In genomic region chr16:30052671-30053372, GRCh38 we compare ENCODE assay signal across 8 cellular contexts. TPM values are rescaled to one million over a fixed set of nuclear protein-coding genes. Genes with fewer than 3 reads are reported as not detected.
DNase-seq lines count a peak whose midpoint lies in the region; ATAC-seq, FAIRE-seq and TF ChIP-seq lines count a peak whose summit lies in the region.

No MANE protein-coding gene starts in this region.

- no peaks in the 10 kb centered on the region for H3K27me3 Mint-ChIP-seq in activated CD4-positive, alpha-beta memory T cell treated with anti-CD3 and anti-CD28 coated beads for 36 hours

- peak overlapping the region; percentile 49 for H3K27ac Mint-ChIP-seq in activated CD4-positive, alpha-beta memory T cell treated with anti-CD3 and anti-CD28 coated beads for 36 hours

- H3K4me3 Mint-ChIP-seq in activated CD4-positive, alpha-beta memory T cell treated with anti-CD3 and anti-CD28 coated beads for 36 hours, result peak overlapping the region; percentile 86

- H3K9me3 ChIP-seq in A549 (no peaks in the 10 kb centered on the region), lower lobe of right lung (no peaks in the 10 kb centered on the region)

- CTCF ChIA-PET in A549 (lab: Yijun Ruan, JAX), result interaction anchor here (0.8 to 4.6 kb wide), 6 partner anchors 9 to 262 kb away, joined by 3 to 44 read pairs (median 6); partner anchors contain the start of genes ALDOA, KIF22 and TBX6
- CTCF ChIA-PET in activated CD4-positive, alpha-beta memory T cell treated with anti-CD3 and anti-CD28 coated beads for 36 hours (lab: Charles Lee), result interaction anchor here (0.9 to 2.1 kb wide), 7 partner anchors 10 to 233 kb away, joined by 3 to 13 read pairs (median 5); partner anchors contain the start of genes ALDOA, MVP, TBX6 and TLCD3B

- no peaks in the 10 kb centered on the region for H3K9me3 Mint-ChIP-seq in activated CD4-positive, alpha-beta memory T cell treated with anti-CD3 and anti-CD28 coated beads for 36 hours

- DNase-seq in A549 (ENCODE audit: low read depth in 1 of 2, low spot score in 1 of 2), result peak; percentile 94
- peak; percentile 93 to 95 for DNase-seq in HL-60 (ENCODE audit: low read depth in 1 of 2, low spot score in 1 of 2)
- peak; percentile 90 for DNase-seq in NCI-H774 (lab: John Stamatoyannopoulos, UW)
- DNase-seq in activated CD4-positive, alpha-beta memory T cell treated with anti-CD3 and anti-CD28 coated beads for 36 hours, result peak; percentile 95
- peak; percentile 97 for DNase-seq in ecto neural progenitor cell (ENCODE audit: low spot score)
- peak; percentile 97 for DNase-seq in lower lobe of right lung
- peak; percentile 83 to 90 for DNase-seq in stimulated activated CD4-positive, alpha-beta T cell treated with anti-CD3 and anti-CD28 coated beads, Interleukin-4, amount 100 ng/mL, for 4 hours

- WGBS in A549 (ENCODE audit: missing lambda C conversion rate), result 5% methylated on average over 52 of the region's 58 CpGs

- peak overlapping the region; percentile 81 for H3K4me3 ChIP-seq in A549
- H3K4me3 ChIP-seq in HL-60 (replicated peaks; ENCODE audit: insufficient read depth, low read length), result peak overlapping the region; percentile 82
- H3K4me3 ChIP-seq in lower lobe of right lung, result peak overlapping the region; percentile 95

- H3K4me1 ChIP-seq in A549 (peaks cover 22% of the 10 kb centered on the region), lower lobe of right lung (peaks cover 15% of the 10 kb centered on the region)

- intact Hi-C loops in activated CD4-positive, alpha-beta memory T cell treated with anti-CD3 and anti-CD28 coated beads for 36 hours (cut with micrococcal nuclease), result loop anchor here (1.0 to 5.0 kb wide), 2 partner anchors 12 to 39 kb away; partner anchors contain the start of genes ALDOA and TBX6
- intact Hi-C loops in lower lobe of right lung (cut with DNase I), result no loop called here

- POLR2A ChIA-PET in A549 (lab: Yijun Ruan, JAX), result interaction anchor here (1.0 to 4.6 kb wide), 2 partner anchors 13 to 39 kb away, joined by 3 to 51 read pairs; partner anchors contain the start of gene ALDOA
- POLR2A ChIA-PET in activated CD4-positive, alpha-beta memory T cell treated with anti-CD3 and anti-CD28 coated beads for 36 hours (lab: Charles Lee), result interaction anchor here (1.0 to 5.0 kb wide), 3 partner anchors 12 to 236 kb away, joined by 3 to 48 read pairs (median 3); partner anchors contain the start of gene ALDOA

- no peaks in the 10 kb centered on the region for H3K27me3 ChIP-seq in HL-60 (ENCODE audit: insufficient read depth, poor library complexity, severe bottlenecking)
- no peaks in the 10 kb centered on the region for H3K27me3 ChIP-seq in lower lobe of right lung (ENCODE audit: low read depth)

- no peak for TF ChIP-seq EP300 in A549 (IDR thresholded peaks at IDR 0.05)

- no peak for TF ChIP-seq RAD21 in A549 (conservative IDR thresholded peaks at IDR 0.05 in 1 of 2, IDR thresholded peaks at IDR 0.05 in 1 of 2)

- H3K36me3 ChIP-seq in lower lobe of right lung, result no peaks in the 10 kb centered on the region

- peak overlapping the region; percentile 96 for H3K4me2 ChIP-seq in A549

- ATAC-seq in A549, result peak; percentile 74 to 81
- peak; percentile 66 for ATAC-seq in GM18907 (IDR thresholded peaks at IDR 0.05; ENCODE audit: unreplicated experiment)
- ATAC-seq in lower lobe of right lung, result peak; percentile 95 to 96

- no peak for TF ChIP-seq POLR2A in A549 (IDR thresholded peaks at IDR 0.05; ENCODE audit: low read length)

- peak overlapping the region; percentile 69 to 88 for H3K27ac ChIP-seq in A549
- H3K27ac ChIP-seq in HL-60 (replicated peaks), result peak overlapping the region; percentile 88
- H3K27ac ChIP-seq in lower lobe of right lung, result peak overlapping the region; percentile 53

- peaks cover 28% of the 10 kb centered on the region for H3K4me1 Mint-ChIP-seq in activated CD4-positive, alpha-beta memory T cell treated with anti-CD3 and anti-CD28 coated beads for 36 hours (ENCODE audit: low read depth)

- FAIRE-seq in A549 (lab: Jason Lieb, UNC), result no peak

- TF ChIP-seq CTCF in A549 (IDR thresholded peaks at IDR 0.05) (no peak), HL-60 (IDR thresholded peaks at IDR 0.05; ENCODE audit: insufficient read depth, low read length) (no peak), lower lobe of right lung (IDR thresholded peaks at IDR 0.05) (no peak)

- no peaks in the 10 kb centered on the region for H3K36me3 Mint-ChIP-seq in activated CD4-positive, alpha-beta memory T cell treated with anti-CD3 and anti-CD28 coated beads for 36 hours

TF ChIP-seq in A549, 52 proteins besides CTCF, POLR2A, EP300 and RAD21 (continues in another document):
- TF ChIP-seq RNF2 (IDR thresholded peaks at IDR 0.05; ENCODE audit: borderline replicate concordance, low read depth) (no peak), EHMT2 (IDR thresholded peaks at IDR 0.05; ENCODE audit: low read depth) (no peak), TP53 (CRISPR knock-in tag; IDR thresholded peaks at IDR 0.05) (no peak), E2F6 (IDR thresholded peaks at IDR 0.05; ENCODE audit: borderline replicate concordance, low read depth) (peak; percentile 100), EHF (CRISPR knock-in tag; IDR thresholded peaks at IDR 0.05) (peak; percentile 80; the same call in 1 of the 2 replicates), FOSB (CRISPR knock-in tag; IDR thresholded peaks at IDR 0.05) (no peak), TFCP2L1 (CRISPR knock-in tag; IDR thresholded peaks at IDR 0.05) (no peak), ESRRA (IDR thresholded peaks at IDR 0.05; ENCODE audit: borderline replicate concordance, low read length) (no peak), BHLHE40 (IDR thresholded peaks at IDR 0.05; ENCODE audit: low read depth, low read length) (no peak), FOSL2 (IDR thresholded peaks at IDR 0.05) (no peak), FOSL2 (CRISPR knock-in tag; IDR thresholded peaks at IDR 0.05) (no peak), SMC3 (IDR thresholded peaks at IDR 0.05) (no peak), HES2 (IDR thresholded peaks at IDR 0.05) (no peak), SREBF2 (IDR thresholded peaks at IDR 0.05) (no peak), ZNF302 (CRISPR knock-in tag; IDR thresholded peaks at IDR 0.05) (no peak), CHD4 (IDR thresholded peaks at IDR 0.05; ENCODE audit: borderline replicate concordance) (no peak)

RNA-seq across cellular contexts. Expression of gene ALDOA, which starts 12.7 kb away (rescaled TPM):
- polyA plus RNA-seq in A549 (2011; rRNA removed) (741 and 761 TPM in 2 replicates), A549 (2017; fragmentation: RNase III; extraction: RNeasy Plus Mini Kit Qiagen cat#74134 plus additional on column Dnase treatment) (1,254 to 1,331 TPM (median 1,286 TPM) in 3 replicates)
- polyA plus RNA-seq in A549 (2012; cell fraction: cytosol; rRNA removed), result 1,311 and 1,575 TPM in 2 replicates
- polyA plus RNA-seq in A549 (2012; cell fraction: nucleus; rRNA removed), result 1,948 and 2,569 TPM in 2 replicates
- polyA minus RNA-seq in A549 (2011; rRNA and poly(A)+ RNA removed), result 1,184 and 1,372 TPM in 2 replicates
- total RNA-seq in activated CD4-positive, alpha-beta memory T cell treated with anti-CD3 and anti-CD28 coated beads for 36 hours, result 1,000 to 10,000 TPM; 1,724 to 1,734 TPM
- total RNA-seq in lower lobe of right lung, result 733 TPM

RNA-seq across cellular contexts. Expression of gene TLCD3B, which starts 21.8 kb away (rescaled TPM):
- polyA plus RNA-seq in A549 (2011; rRNA removed) (0.16 and 0.30 TPM in 2 replicates), A549 (2017; fragmentation: RNase III; extraction: RNeasy Plus Mini Kit Qiagen cat#74134 plus additional on column Dnase treatment) (0.35 to 0.71 TPM (median 0.68 TPM) in 3 replicates)
- 0.52 and 0.75 TPM in 2 replicates for polyA plus RNA-seq in A549 (2012; cell fraction: cytosol; rRNA removed)
- polyA plus RNA-seq in A549 (2012; cell fraction: nucleus; rRNA removed), result 1.6 and 2.7 TPM in 2 replicates
- 0.49 TPM in 1 of 2 replicates, not detected in the other for polyA minus RNA-seq in A549 (2011; rRNA and poly(A)+ RNA removed)
- total RNA-seq in activated CD4-positive, alpha-beta memory T cell treated with anti-CD3 and anti-CD28 coated beads for 36 hours, result 1 to 10 TPM; 5.0 TPM
- not detected for total RNA-seq in lower lobe of right lung

RNA-seq across cellular contexts. Expression of gene PPP4C, which starts 23.0 kb away (rescaled TPM):
- polyA plus RNA-seq in A549 (2011; rRNA removed) (102 and 117 TPM in 2 replicates), A549 (2017; fragmentation: RNase III; extraction: RNeasy Plus Mini Kit Qiagen cat#74134 plus additional on column Dnase treatment) (107 to 117 TPM (median 115 TPM) in 3 replicates)
- polyA plus RNA-seq in A549 (2012; cell fraction: cytosol; rRNA removed), result 237 and 266 TPM in 2 replicates
- 236 and 260 TPM in 2 replicates for polyA plus RNA-seq in A549 (2012; cell fraction: nucleus; rRNA removed)
- 326 and 415 TPM in 2 replicates for polyA minus RNA-seq in A549 (2011; rRNA and poly(A)+ RNA removed)
- total RNA-seq in activated CD4-positive, alpha-beta memory T cell treated with anti-CD3 and anti-CD28 coated beads for 36 hours, result 100 to 1,000 TPM; 121 to 133 TPM
- 68.9 TPM for total RNA-seq in lower lobe of right lung

RNA-seq across cellular contexts. Expression of gene C16orf92, which starts 29.8 kb away (rescaled TPM):
- not detected in 2 replicates for polyA plus RNA-seq in A549 (2011; rRNA removed)
- polyA plus RNA-seq in A549 (2012; cell fraction: cytosol; rRNA removed), result not detected in 2 replicates
- not detected in 2 replicates for polyA plus RNA-seq in A549 (2012; cell fraction: nucleus; rRNA removed)
- polyA plus RNA-seq in A549 (2017; fragmentation: RNase III; extraction: RNeasy Plus Mini Kit Qiagen cat#74134 plus additional on column Dnase treatment), result not detected in 3 replicates
- not detected in 2 replicates for polyA minus RNA-seq in A549 (2011; rRNA and poly(A)+ RNA removed)
- not detected for total RNA-seq in activated CD4-positive, alpha-beta memory T cell treated with anti-CD3 and anti-CD28 coated beads for 36 hours
- not detected for total RNA-seq in lower lobe of right lung

RNA-seq across cellular contexts. Expression of gene TBX6, which starts 38.9 kb away (rescaled TPM):
- 0.11 and 0.14 TPM in 2 replicates for polyA plus RNA-seq in A549 (2011; rRNA removed)
- 0.12 and 0.17 TPM in 2 replicates for polyA plus RNA-seq in A549 (2012; cell fraction: cytosol; rRNA removed)
- 0.39 and 0.49 TPM in 2 replicates for polyA plus RNA-seq in A549 (2012; cell fraction: nucleus; rRNA removed)
- 0.26 to 0.63 TPM (median 0.62 TPM) in 3 replicates for polyA plus RNA-seq in A549 (2017; fragmentation: RNase III; extraction: RNeasy Plus Mini Kit Qiagen cat#74134 plus additional on column Dnase treatment)
- 0.44 TPM in 1 of 2 replicates, not detected in the other for polyA minus RNA-seq in A549 (2011; rRNA and poly(A)+ RNA removed)
- total RNA-seq in activated CD4-positive, alpha-beta memory T cell treated with anti-CD3 and anti-CD28 coated beads for 36 hours, result 1 to 10 TPM; 2.3 to 2.9 TPM
- 1.6 TPM for total RNA-seq in lower lobe of right lung

Comparison
In these comparisons a context has a peak if more than half of its experiments do, and no peak if none do; other contexts are left out.
1. Peak in every context shown above with its lines: DNase-seq, ATAC-seq, H3K4me3 ChIP-seq and H3K27ac ChIP-seq.